Comparison of ENCODE assay signal across 21 cellular contexts in the genomic region with DNA sequence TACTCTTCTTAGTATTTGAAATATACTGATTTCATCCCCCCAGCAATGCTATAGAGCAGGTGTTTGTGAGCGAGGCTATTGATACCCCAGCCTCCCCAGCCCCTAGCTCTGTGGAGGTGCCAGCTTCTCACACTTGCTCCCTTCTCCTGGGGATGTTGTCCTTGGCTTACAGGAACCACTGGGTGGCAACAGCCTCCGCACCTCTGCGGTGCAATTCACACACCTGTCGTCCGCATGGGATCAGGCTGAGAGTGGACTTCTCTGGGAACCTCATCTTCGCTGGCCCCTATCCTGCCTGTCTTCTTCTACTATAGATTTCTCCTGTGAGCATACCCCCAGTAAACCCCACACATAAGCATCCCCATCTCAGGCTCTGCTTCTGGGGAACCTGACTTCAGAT.
DNase-seq lines count a peak whose midpoint lies in the region; ATAC-seq and TF ChIP-seq lines count a peak whose summit lies in the region.
"Had no signal": no experiment of that assay in that cellular context is flagged by ENCODE, and none has a peak within 500 bp of the region (broad histone marks: within the 10 kb centered on the region; RNA-seq: fewer than 3 reads in every experiment).

No MANE protein-coding gene starts in this region.

- no peaks in the 10 kb centered on the region for H3K36me3 ChIP-seq in endodermal cell (ENCODE audit: control insufficient read depth, insufficient read depth, low read length)
- H3K36me3 ChIP-seq: BLaER1, HAP-1 had no signal

- no peaks in the 10 kb centered on the region for H3K36me3 Mint-ChIP-seq in endodermal cell (ENCODE audit: low read depth)

- peaks cover 60% of the 10 kb centered on the region for H3K27me3 Mint-ChIP-seq in endodermal cell (ENCODE audit: insufficient read depth)

- DNase-seq in cardiac septum (ENCODE audit: low spot score) = peak; percentile 59
- no peak for DNase-seq in right cardiac atrium
- DNase-seq in HuH-7.5 (ENCODE audit: low spot score) = peak; percentile 3
- DNase-seq in endodermal cell = peak; percentile 38
- no peak for DNase-seq in OCI-M1 (lab: John Stamatoyannopoulos, UW)
- DNase-seq: CD4-positive, alpha-beta T cell; CD8-positive, alpha-beta memory T cell; DMS 273 treated with DMSO at 0.1 percent for 48 hours; DMS79; EL; GDM1; GOT3; HFFc6 had no signal

- H3K4me1 ChIP-seq in right cardiac atrium (ENCODE audit: control insufficient read depth, insufficient read depth, low read length) (no peaks in the 10 kb centered on the region), endodermal cell (ENCODE audit: control insufficient read depth, insufficient read depth, low read length) (no peaks in the 10 kb centered on the region)
- H3K4me1 ChIP-seq: HAP-1 had no signal

- peaks cover 2% of the 10 kb centered on the region for H3K4me1 Mint-ChIP-seq in endodermal cell

- no peaks in the 10 kb centered on the region for H3K9me3 ChIP-seq in right cardiac atrium (ENCODE audit: control insufficient read depth, low read length)
- H3K9me3 ChIP-seq in endodermal cell (ENCODE audit: control insufficient read depth, low read length) = no peaks in the 10 kb centered on the region
- H3K9me3 ChIP-seq: HAP-1 had no signal

- intact Hi-C loops in cardiac septum (cut with DNase I) = no loop called here
- intact Hi-C loops in right cardiac atrium (cut with DNase I) = no loop called here

- H3K4me3 ChIP-seq in right cardiac atrium (ENCODE audit: low read length) (no peak overlapping the region), endodermal cell (ENCODE audit: low read length) (no peak overlapping the region)
- H3K4me3 ChIP-seq: BLaER1, GM12878, HAP-1 had no signal

- ATAC-seq in right cardiac atrium (no peak), GM21723 (IDR thresholded peaks at IDR 0.05; ENCODE audit: unreplicated experiment) (no peak), HG03135 (IDR thresholded peaks at IDR 0.05; ENCODE audit: unreplicated experiment) (no peak)
- ATAC-seq: GM12878 had no signal

- no peak overlapping the region for H3K4me3 Mint-ChIP-seq in endodermal cell
- H3K4me3 Mint-ChIP-seq: B cell; CD4-positive, alpha-beta T cell; CD8-positive, alpha-beta memory T cell; HFFc6 had no signal

- H3K9me3 Mint-ChIP-seq in endodermal cell = peaks cover 7% of the 10 kb centered on the region
- H3K9me3 Mint-ChIP-seq: CD4-positive, alpha-beta T cell; HFFc6 had no signal

- no peak overlapping the region for H3K27ac Mint-ChIP-seq in endodermal cell
- H3K27ac Mint-ChIP-seq: B cell; CD4-positive, alpha-beta T cell; CD8-positive, alpha-beta memory T cell; HFFc6 had no signal

- TF ChIP-seq CTCF in endodermal cell (conservative IDR thresholded peaks at IDR 0.05) = peak; percentile 39

- H3K27me3 ChIP-seq in right cardiac atrium (ENCODE audit: control insufficient read depth, insufficient read depth) = no peaks in the 10 kb centered on the region
- H3K27me3 ChIP-seq in endodermal cell (ENCODE audit: control insufficient read depth, insufficient read depth, low read length, poor library complexity, severe bottlenecking) = peaks cover 50% of the 10 kb centered on the region

- 58% methylated on average over 6 of the region's 6 CpGs for WGBS in right cardiac atrium
- WGBS in endodermal cell (ENCODE audit: insufficient coverage in 1 of 2, insufficient read length in 1 of 2), 2 experiments = 79% methylated on average over 5 to 6 of the region's 6 CpGs

- no peak overlapping the region for H3K27ac ChIP-seq in right cardiac atrium (ENCODE audit: low read length)
- no peak overlapping the region for H3K27ac ChIP-seq in endodermal cell (ENCODE audit: low read depth, low read length)
- H3K27ac ChIP-seq: 22Rv1, BLaER1, C4-2B had no signal

- no peak overlapping the region for H3K9ac ChIP-seq in endodermal cell (ENCODE audit: extremely low read depth, low read length, poor library complexity, severe bottlenecking)
- H3K9ac ChIP-seq: BLaER1 had no signal

Comparison
In these comparisons a context has a peak if more than half of its experiments do, and no peak if none do; other contexts are left out.
1. DNase-seq: peak in cardiac septum (single experiment), HuH-7.5 (single experiment) and endodermal cell (single experiment); none in right cardiac atrium (0 of 3) and OCI-M1 (single experiment).